ENCODE assay signal across 12 cellular contexts in genomic region chr11:66343176-66343575, GRCh38. TPM values are rescaled to one million over a fixed set of nuclear protein-coding genes. Genes with fewer than 3 reads are reported as not detected.
DNase-seq lines count a peak whose midpoint lies in the region; ATAC-seq, FAIRE-seq and TF ChIP-seq lines count a peak whose summit lies in the region.
"Had no signal": no experiment of that assay in that cellular context is flagged by ENCODE, and none has a peak within 500 bp of the region (broad histone marks: within the 10 kb centered on the region; RNA-seq: fewer than 3 reads in every experiment).

No MANE protein-coding gene starts in this region.

- no peak overlapping the region for H3K4me3 ChIP-seq in kidney (ENCODE audit: low read length in 2 of 2)
- H3K4me3 ChIP-seq: adrenal gland had no signal

- no peak overlapping the region for H3K9ac ChIP-seq in kidney (ENCODE audit: low read length in 2 of 2)

- CTCF ChIA-PET in activated CD4-positive, alpha-beta memory T cell treated with anti-CD3 and anti-CD28 coated beads, Interleukin-2, amount 10 ng/mL, durations not matched to agents 7 days and 5 days (lab: Charles Lee): interaction anchor here (4.1 kb wide), 1 partner anchor 43 kb away, joined by 19 read pairs; no protein-coding TSS in a partner anchor

- intact Hi-C loops in kidney (cut with DNase I): no loop called here

- H3K4me1 Mint-ChIP-seq in stimulated activated naive CD8-positive, alpha-beta T cell treated with anti-CD3 and anti-CD28 coated beads, Interleukin-15, Interleukin-2, amounts not matched to agents 100 ng/mL and 50 ng/mL, for 24 hours (ENCODE audit: low read depth): peaks cover 46% of the 10 kb centered on the region
- peaks cover 47% of the 10 kb centered on the region for H3K4me1 Mint-ChIP-seq in activated CD4-positive, alpha-beta memory T cell treated with anti-CD3 and anti-CD28 coated beads, Interleukin-2, amount 10 ng/mL, durations not matched to agents 7 days and 5 days

- TF ChIP-seq CTCF in kidney (IDR thresholded peaks at IDR 0.05; ENCODE audit: borderline replicate concordance, extremely low read depth, insufficient read depth): no peak

- POLR2A ChIA-PET in activated CD4-positive, alpha-beta memory T cell treated with anti-CD3 and anti-CD28 coated beads, Interleukin-2, amount 10 ng/mL, durations not matched to agents 7 days and 5 days (lab: Charles Lee): interaction anchor here (2.0 kb wide), 1 partner anchor 8 kb away, joined by 13 read pairs; the partner anchor contains the start of gene RIN1

- H3K27ac ChIP-seq in kidney (ENCODE audit: low read depth in 2 of 2, low read length in 2 of 2): no peak overlapping the region
- H3K27ac ChIP-seq: adrenal gland, upper lobe of left lung had no signal

- H3K36me3 Mint-ChIP-seq in stimulated activated naive CD8-positive, alpha-beta T cell treated with anti-CD3 and anti-CD28 coated beads, Interleukin-15, Interleukin-2, amounts not matched to agents 100 ng/mL and 50 ng/mL, for 24 hours (ENCODE audit: low read depth): peaks cover 35% of the 10 kb centered on the region
- H3K36me3 Mint-ChIP-seq in activated CD4-positive, alpha-beta memory T cell treated with anti-CD3 and anti-CD28 coated beads, Interleukin-2, amount 10 ng/mL, durations not matched to agents 7 days and 5 days (ENCODE audit: low read depth): peaks cover 36% of the 10 kb centered on the region

- no peak for ATAC-seq in stimulated activated naive CD8-positive, alpha-beta T cell treated with anti-CD3 and anti-CD28 coated beads, Interleukin-15, Interleukin-2, amounts not matched to agents 100 U/mL and 50 U/mL, for 24 hours
- ATAC-seq in GM21447 (IDR thresholded peaks at IDR 0.05; ENCODE audit: unreplicated experiment): no peak
- no peak for ATAC-seq in GM21390 (IDR thresholded peaks at IDR 0.05; ENCODE audit: unreplicated experiment)
- ATAC-seq: Panc1, right cardiac atrium had no signal

- H3K27me3 Mint-ChIP-seq in stimulated activated naive CD8-positive, alpha-beta T cell treated with anti-CD3 and anti-CD28 coated beads, Interleukin-15, Interleukin-2, amounts not matched to agents 100 ng/mL and 50 ng/mL, for 24 hours: peaks cover 4% of the 10 kb centered on the region
- no peaks in the 10 kb centered on the region for H3K27me3 Mint-ChIP-seq in activated CD4-positive, alpha-beta memory T cell treated with anti-CD3 and anti-CD28 coated beads, Interleukin-2, amount 10 ng/mL, durations not matched to agents 7 days and 5 days

- DNase-seq in stimulated activated naive CD8-positive, alpha-beta T cell treated with anti-CD3 and anti-CD28 coated beads, Interleukin-15, Interleukin-2, amounts not matched to agents 100 U/mL and 50 U/mL, for 24 hours: no peak
- DNase-seq in activated CD4-positive, alpha-beta memory T cell treated with anti-CD3 and anti-CD28 coated beads, Interleukin-2, amount 10 ng/mL, durations not matched to agents 7 days and 5 days: no peak
- peak; percentile 20 for DNase-seq in kidney
- DNase-seq in NCI-H128 (lab: John Stamatoyannopoulos, UW; ENCODE audit: unreplicated experiment): no peak
- no peak for DNase-seq in NCI-H446 (lab: John Stamatoyannopoulos, UW)
- DNase-seq: upper lobe of left lung had no signal

- peaks cover 20 to 22% of the 10 kb centered on the region in 2 donors for H3K36me3 ChIP-seq in kidney (ENCODE audit: control insufficient read depth in 1 of 2, insufficient read depth in 2 of 2, low read length in 2 of 2)

- H3K9me3 ChIP-seq in kidney (ENCODE audit: control insufficient read depth in 1 of 2, low read length in 2 of 2): no peaks in the 10 kb centered on the region
- H3K9me3 ChIP-seq: adrenal gland, upper lobe of left lung had no signal

- no peaks in the 10 kb centered on the region for H3K9me3 Mint-ChIP-seq in stimulated activated naive CD8-positive, alpha-beta T cell treated with anti-CD3 and anti-CD28 coated beads, Interleukin-15, Interleukin-2, amounts not matched to agents 100 ng/mL and 50 ng/mL, for 24 hours
- no peaks in the 10 kb centered on the region for H3K9me3 Mint-ChIP-seq in activated CD4-positive, alpha-beta memory T cell treated with anti-CD3 and anti-CD28 coated beads, Interleukin-2, amount 10 ng/mL, durations not matched to agents 7 days and 5 days

- H3K4me1 ChIP-seq in kidney (ENCODE audit: control insufficient read depth in 1 of 2, insufficient read depth in 1 of 2, low read depth in 1 of 2, low read length in 2 of 2): peaks cover 22 to 27% of the 10 kb centered on the region in 2 donors

- peak overlapping the region; percentile 86 for H3K4me3 Mint-ChIP-seq in stimulated activated naive CD8-positive, alpha-beta T cell treated with anti-CD3 and anti-CD28 coated beads, Interleukin-15, Interleukin-2, amounts not matched to agents 100 ng/mL and 50 ng/mL, for 24 hours
- H3K4me3 Mint-ChIP-seq in activated CD4-positive, alpha-beta memory T cell treated with anti-CD3 and anti-CD28 coated beads, Interleukin-2, amount 10 ng/mL, durations not matched to agents 7 days and 5 days: peak overlapping the region; percentile 96

- H3K27ac Mint-ChIP-seq in stimulated activated naive CD8-positive, alpha-beta T cell treated with anti-CD3 and anti-CD28 coated beads, Interleukin-15, Interleukin-2, amounts not matched to agents 100 ng/mL and 50 ng/mL, for 24 hours: no peak overlapping the region
- H3K27ac Mint-ChIP-seq in activated CD4-positive, alpha-beta memory T cell treated with anti-CD3 and anti-CD28 coated beads, Interleukin-2, amount 10 ng/mL, durations not matched to agents 7 days and 5 days: no peak overlapping the region

- FAIRE-seq in kidney (lab: Jason Lieb, UNC): no peak

RNA-seq across cellular contexts. Expression of gene BRMS1, which starts 1.7 kb away (rescaled TPM):
- total RNA-seq in activated CD4-positive, alpha-beta memory T cell treated with anti-CD3 and anti-CD28 coated beads, Interleukin-2, amount 10 ng/mL, durations not matched to agents 7 days and 5 days: 10 to 100 TPM; 39.7 to 40.4 TPM
- 32.8 TPM for total RNA-seq in kidney
- 69.7 TPM for polyA plus RNA-seq in kidney (ENCODE audit: insufficient read depth, low read depth, low replicate concordance)

RNA-seq across cellular contexts. Expression of gene B4GAT1, which starts 4.3 kb away (rescaled TPM):
- 1 to 10 TPM; 8.4 to 8.7 TPM for total RNA-seq in activated CD4-positive, alpha-beta memory T cell treated with anti-CD3 and anti-CD28 coated beads, Interleukin-2, amount 10 ng/mL, durations not matched to agents 7 days and 5 days
- total RNA-seq in kidney: 21.7 TPM
- polyA plus RNA-seq in kidney (ENCODE audit: insufficient read depth, low read depth, low replicate concordance): 59.9 TPM

RNA-seq across cellular contexts. Expression of gene RIN1, which starts 6.9 kb away (rescaled TPM):
- total RNA-seq in activated CD4-positive, alpha-beta memory T cell treated with anti-CD3 and anti-CD28 coated beads, Interleukin-2, amount 10 ng/mL, durations not matched to agents 7 days and 5 days: under 1 TPM; 0.43 to 0.73 TPM
- 9.2 TPM for total RNA-seq in kidney
- polyA plus RNA-seq in kidney (ENCODE audit: insufficient read depth, low read depth, low replicate concordance): 2.3 TPM

RNA-seq across cellular contexts. Expression of gene CD248, which starts 26.3 kb away (rescaled TPM):
- total RNA-seq in activated CD4-positive, alpha-beta memory T cell treated with anti-CD3 and anti-CD28 coated beads, Interleukin-2, amount 10 ng/mL, durations not matched to agents 7 days and 5 days: not detected
- total RNA-seq in kidney: 22.9 TPM
- 14.8 TPM for polyA plus RNA-seq in kidney (ENCODE audit: insufficient read depth, low read depth, low replicate concordance)

RNA-seq across cellular contexts. Expression of gene SLC29A2, which starts 28.4 kb away (rescaled TPM):
- total RNA-seq in activated CD4-positive, alpha-beta memory T cell treated with anti-CD3 and anti-CD28 coated beads, Interleukin-2, amount 10 ng/mL, durations not matched to agents 7 days and 5 days: 1 to 10 TPM; 8.4 to 9.0 TPM
- 10.4 TPM for total RNA-seq in kidney
- polyA plus RNA-seq in kidney (ENCODE audit: insufficient read depth, low read depth, low replicate concordance): 17.5 TPM
